Comparison of ENCODE assay signal across 16 cellular contexts in the genomic region with DNA sequence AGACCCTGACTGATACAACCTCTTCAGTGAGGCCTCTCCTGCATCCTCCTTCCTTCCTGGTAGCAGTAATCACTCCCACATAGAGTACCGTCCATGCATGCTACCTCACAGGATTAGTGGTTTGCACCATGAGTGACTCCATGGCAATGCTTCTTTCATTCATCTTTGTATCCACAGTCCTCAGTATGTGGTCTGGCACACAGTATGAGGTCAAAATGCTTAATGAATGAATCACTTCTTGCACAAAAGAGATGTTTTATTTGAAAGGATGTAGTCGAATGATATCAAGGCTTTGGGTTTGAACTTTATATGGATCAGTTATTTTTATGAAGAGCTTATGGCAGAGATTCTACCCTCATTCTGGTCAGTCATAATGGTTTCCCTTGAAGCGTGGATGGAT. TPM values are rescaled to one million over a fixed set of nuclear protein-coding genes. Genes with fewer than 3 reads are reported as not detected.
A peak's percentile ranks its signal among the peaks of the same experiment; 100 is the strongest.
DNase-seq lines count a peak whose midpoint lies in the region; ATAC-seq and TF ChIP-seq lines count a peak whose summit lies in the region.
"Had no signal": no experiment of that assay in that cellular context is flagged by ENCODE, and none has a peak within 500 bp of the region (broad histone marks: within the 10 kb centered on the region; RNA-seq: fewer than 3 reads in every experiment).

No MANE protein-coding gene starts in this region.

- POLR2A ChIA-PET in MCF 10A (lab: Yijun Ruan, JAX) = no interaction called here

- no peak overlapping the region for H3K4me3 Mint-ChIP-seq in MCF 10A (ENCODE audit: unreplicated experiment)
- H3K4me3 Mint-ChIP-seq: activated naive CD8-positive, alpha-beta T cell had no signal

- no peak for TF ChIP-seq POLR2A in breast epithelium (IDR thresholded peaks at IDR 0.05)

- CTCF ChIA-PET in MCF 10A (lab: Yijun Ruan, JAX) = interaction anchor here (0.6 to 9.1 kb wide), 8 partner anchors 18 to 902 kb away, joined by 3 to 121 read pairs (median 4); no protein-coding TSS in a partner anchor

- H3K9me3 ChIP-seq in breast epithelium = no peaks in the 10 kb centered on the region
- H3K9me3 ChIP-seq: testis had no signal

- H3K36me3 Mint-ChIP-seq in MCF 10A (ENCODE audit: insufficient read depth, unreplicated experiment) = no peaks in the 10 kb centered on the region
- H3K36me3 Mint-ChIP-seq: activated naive CD8-positive, alpha-beta T cell had no signal

- H3K36me3 ChIP-seq in breast epithelium = no peaks in the 10 kb centered on the region

- peaks cover 0 to 6% of the 10 kb centered on the region in 2 donors for H3K27me3 ChIP-seq in breast epithelium
- H3K27me3 ChIP-seq: testis had no signal

- H3K9me3 Mint-ChIP-seq in MCF 10A (ENCODE audit: unreplicated experiment) = peaks cover 6% of the 10 kb centered on the region

- H3K27me3 Mint-ChIP-seq in MCF 10A (ENCODE audit: insufficient read depth, unreplicated experiment) = no peaks in the 10 kb centered on the region

- H3K4me1 Mint-ChIP-seq in MCF 10A (ENCODE audit: insufficient read depth, unreplicated experiment) = no peaks in the 10 kb centered on the region

- DNase-seq in MCF 10A (ENCODE audit: unreplicated experiment) (peak; percentile 4), breast epithelium (ENCODE audit: low spot score in 2 of 2) (no peak), amniotic stem cell (lab: John Stamatoyannopoulos, UW) (peak; percentile 20), foreskin fibroblast (peak; percentile 71 to 83), MV-4-11 (lab: John Stamatoyannopoulos, UW) (no peak), retina (no peak), NCI-H345 treated with DMSO at 0.1 percent for 48 hours (lab: John Stamatoyannopoulos, UW; ENCODE audit: unreplicated experiment) (no peak)
- DNase-seq: dorsolateral prefrontal cortex, NCI-H1105, NCI-H526, testis had no signal

- no peak overlapping the region for H3K4me3 ChIP-seq in breast epithelium
- no peak overlapping the region for H3K4me3 ChIP-seq in foreskin fibroblast (ENCODE audit: low read depth in 1 of 2, low read length in 2 of 2)
- H3K4me3 ChIP-seq: dorsolateral prefrontal cortex, GM12878, testis had no signal

- no TSS peak for BruUV-seq in MCF 10A (replicated peaks; lab: Mats Ljungman, UMichigan)

- TF ChIP-seq CTCF in MCF 10A (IDR thresholded peaks at IDR 0.05; ENCODE audit: unreplicated experiment) = no peak
- no peak for TF ChIP-seq CTCF in breast epithelium (IDR thresholded peaks at IDR 0.05)
- no peak for TF ChIP-seq CTCF in foreskin fibroblast (IDR thresholded peaks at IDR 0.05; ENCODE audit: low read depth, low read length)

- no peaks in the 10 kb centered on the region for H3K4me1 ChIP-seq in breast epithelium
- H3K4me1 ChIP-seq: testis had no signal

- no peak overlapping the region for H3K27ac ChIP-seq in breast epithelium
- H3K27ac ChIP-seq: 22Rv1, dorsolateral prefrontal cortex, HL-60, testis had no signal

- no peak overlapping the region for H3K27ac Mint-ChIP-seq in MCF 10A (ENCODE audit: low read depth, unreplicated experiment)
- H3K27ac Mint-ChIP-seq: activated naive CD8-positive, alpha-beta T cell had no signal

- ATAC-seq in GM18517 (IDR thresholded peaks at IDR 0.05; ENCODE audit: unreplicated experiment) = no peak
- ATAC-seq: GM12878 had no signal

- intact Hi-C loops in MCF 10A (cut with micrococcal nuclease) (loop anchor here (2.0 kb wide), 1 partner anchor 61 kb away; no protein-coding TSS in a partner anchor), breast epithelium (cut with DNase I; ENCODE audit: low total_unique reads) (loop anchor here (10.0 kb wide), 1 partner anchor 221 kb away; no protein-coding TSS in a partner anchor)

RNA-seq across cellular contexts. Expression of a gene that starts 42.2 kb away (rescaled TPM):
- total RNA-seq in MCF 10A (2022) (not detected in 2 replicates), breast epithelium (under 1 TPM in 2 of 3 donors, not detected in 1; 0.44 to 0.66 TPM)

Comparison
In these comparisons a context has a peak if more than half of its experiments do, and no peak if none do; other contexts are left out.
1. DNase-seq: peak in MCF 10A (single experiment), amniotic stem cell (single experiment) and foreskin fibroblast (2 of 2); none in breast epithelium (0 of 2), MV-4-11 (single experiment), retina (single experiment) and NCI-H345 treated with DMSO at 0.1 percent for 48 hours (single experiment).